ENCODE assay signal across 8 cellular contexts in the genomic region with DNA sequence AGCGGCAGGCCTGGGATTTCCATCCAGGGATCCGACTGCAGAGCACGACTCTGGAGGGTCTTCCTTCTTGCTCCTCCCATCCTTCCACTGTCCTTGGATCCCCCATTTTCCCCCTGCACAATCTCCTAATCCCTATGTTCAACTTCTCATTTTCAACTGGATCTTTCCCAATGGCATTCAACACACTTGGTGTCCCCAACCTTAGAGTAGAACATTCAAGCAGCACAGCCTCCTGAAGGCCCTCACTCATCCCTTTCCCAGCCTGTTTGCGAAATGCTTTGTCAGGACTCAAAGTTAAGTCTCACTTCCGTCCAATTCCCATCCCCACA. TPM values are rescaled to one million over a fixed set of nuclear protein-coding genes. Genes with fewer than 3 reads are reported as not detected.
DNase-seq lines count a peak whose midpoint lies in the region; ATAC-seq, FAIRE-seq and TF ChIP-seq lines count a peak whose summit lies in the region.

No MANE protein-coding gene starts in this region.

- peak overlapping the region; percentile 88 for H3K27ac Mint-ChIP-seq in activated CD8-positive, alpha-beta T cell treated with anti-CD3 and anti-CD28 coated beads, Interleukin-2, amount 10 ng/mL, durations not matched to agents 7 days and 5 days

- H3K9me3 ChIP-seq in SK-N-SH, result no peaks in the 10 kb centered on the region
- no peaks in the 10 kb centered on the region for H3K9me3 ChIP-seq in iPS-18c (ENCODE audit: control insufficient read depth, insufficient read depth, low read length)
- no peaks in the 10 kb centered on the region for H3K9me3 ChIP-seq in stomach smooth muscle (ENCODE audit: control insufficient read depth in 2 of 2, low read length in 2 of 2)

- H3K4me2 ChIP-seq in SK-N-SH, result peak overlapping the region; percentile 91

- ATAC-seq in SK-N-SH treated with all-trans-retinoic acid at 6 μM for 48 hours (no peak), HG03196 (IDR thresholded peaks at IDR 0.05; ENCODE audit: unreplicated experiment) (no peak)
- no peak for ATAC-seq in activated CD8-positive, alpha-beta T cell treated with anti-CD3 and anti-CD28 coated beads, Interleukin-2, amount 10 ng/mL, durations not matched to agents 7 days and 5 days

- H3K9me2 ChIP-seq in SK-N-SH, result no peaks in the 10 kb centered on the region

- H2AFZ ChIP-seq in SK-N-SH (ENCODE audit: low read depth), result no peak overlapping the region

- H3K79me2 ChIP-seq in SK-N-SH (ENCODE audit: insufficient read depth), result peaks cover 45% of the 10 kb centered on the region

- no peaks in the 10 kb centered on the region for H3K9me3 Mint-ChIP-seq in activated CD8-positive, alpha-beta T cell treated with anti-CD3 and anti-CD28 coated beads, Interleukin-2, amount 10 ng/mL, durations not matched to agents 7 days and 5 days (ENCODE audit: insufficient read depth)

- H3K9ac ChIP-seq in SK-N-SH (peak overlapping the region; percentile 74), stomach smooth muscle (ENCODE audit: low read length in 2 of 2) (peak overlapping the region; percentile 95 to 96)

- TF ChIP-seq EP300 in SK-N-SH (IDR thresholded peaks at IDR 0.05; ENCODE audit: borderline replicate concordance in 1 of 2, low read depth in 1 of 2, low read length in 1 of 2), result no peak

- peak overlapping the region; percentile 78 to 88 for H3K4me3 ChIP-seq in SK-N-SH (ENCODE audit: low read depth in 2 of 2, low read length in 1 of 2)
- peak overlapping the region; percentile 91 for H3K4me3 ChIP-seq in iPS-18c (ENCODE audit: insufficient read depth, low read depth, low read length)
- H3K4me3 ChIP-seq in stomach smooth muscle (ENCODE audit: low read length in 2 of 2), result peak overlapping the region; percentile 96

- peaks cover 55% of the 10 kb centered on the region for H3K36me3 Mint-ChIP-seq in activated CD8-positive, alpha-beta T cell treated with anti-CD3 and anti-CD28 coated beads, Interleukin-2, amount 10 ng/mL, durations not matched to agents 7 days and 5 days (ENCODE audit: low read depth)

- whole genome bisulfite sequencing in SK-N-SH (ENCODE audit: low lambda C conversion rate), result 37% methylated on average over 5 of the region's 5 CpGs

- FAIRE-seq in RCC 7860 (lab: Jason Lieb, UNC), result no peak

- H3K27ac ChIP-seq in SK-N-SH (ENCODE audit: low read depth in 2 of 2, low read length in 1 of 2) (peak overlapping the region; percentile 79 to 89; a peak in 3 of 4 replicates), stomach smooth muscle (ENCODE audit: low read length) (peak overlapping the region; percentile 64)

- CTCF ChIA-PET in SK-N-SH (lab: Yijun Ruan, JAX), result interaction anchor here (0.6 to 5.0 kb wide), 55 partner anchors 9 to 627 kb away, joined by 3 to 53 read pairs (median 5); a partner anchor contains a TSS
- CTCF ChIA-PET in activated CD8-positive, alpha-beta T cell treated with anti-CD3 and anti-CD28 coated beads, Interleukin-2, amount 10 ng/mL, durations not matched to agents 7 days and 5 days (lab: Charles Lee), result interaction anchor here (0.9 to 3.1 kb wide), 28 partner anchors 9 to 495 kb away, joined by 3 to 25 read pairs (median 6); a partner anchor contains a TSS

- H3K4me1 Mint-ChIP-seq in activated CD8-positive, alpha-beta T cell treated with anti-CD3 and anti-CD28 coated beads, Interleukin-2, amount 10 ng/mL, durations not matched to agents 7 days and 5 days (ENCODE audit: low read depth), result peaks cover 46% of the 10 kb centered on the region

- H3K4me1 ChIP-seq in SK-N-SH (ENCODE audit: control insufficient read depth in 1 of 2, insufficient read depth in 2 of 2, low read depth in 1 of 2, low read length in 1 of 2) (peaks cover 15% of the 10 kb centered on the region in 2 experiments), stomach smooth muscle (ENCODE audit: control insufficient read depth, insufficient read depth, low read length) (peaks cover 20% of the 10 kb centered on the region)

- H3K27me3 ChIP-seq in SK-N-SH (ENCODE audit: insufficient read depth) (no peaks in the 10 kb centered on the region), stomach smooth muscle (ENCODE audit: control insufficient read depth in 1 of 2, insufficient read depth in 2 of 2, low read length in 2 of 2) (no peaks in the 10 kb centered on the region)

- peaks cover 35% of the 10 kb centered on the region for H3F3A ChIP-seq in SK-N-SH (replicated peaks; ENCODE audit: insufficient read depth)

- POLR2A ChIA-PET in SK-N-SH (lab: Yijun Ruan, JAX), result interaction anchor here (1.3 kb wide), 1 partner anchor 177 kb away, joined by 3 read pairs; no protein-coding TSS in a partner anchor
- POLR2A ChIA-PET in activated CD8-positive, alpha-beta T cell treated with anti-CD3 and anti-CD28 coated beads, Interleukin-2, amount 10 ng/mL, durations not matched to agents 7 days and 5 days (lab: Charles Lee), result interaction anchor here (1.7 kb wide), 1 partner anchor 32 kb away, joined by 13 read pairs; a partner anchor contains a TSS

- no peak for TF ChIP-seq CTCF in SK-N-SH (IDR thresholded peaks at IDR 0.05)

- H3K27me3 Mint-ChIP-seq in activated CD8-positive, alpha-beta T cell treated with anti-CD3 and anti-CD28 coated beads, Interleukin-2, amount 10 ng/mL, durations not matched to agents 7 days and 5 days (ENCODE audit: low read depth), result no peaks in the 10 kb centered on the region

- peak overlapping the region; percentile 85 for H3K4me3 Mint-ChIP-seq in activated CD8-positive, alpha-beta T cell treated with anti-CD3 and anti-CD28 coated beads, Interleukin-2, amount 10 ng/mL, durations not matched to agents 7 days and 5 days

- peaks cover 17 to 29% of the 10 kb centered on the region in 2 experiments for H3K36me3 ChIP-seq in SK-N-SH (replicated peaks in 1 of 2; ENCODE audit: control insufficient read depth in 1 of 2, insufficient read depth in 2 of 2, low read length in 1 of 2)
- H3K36me3 ChIP-seq in stomach smooth muscle (ENCODE audit: control insufficient read depth in 2 of 2, insufficient read depth in 2 of 2, low read length in 2 of 2), result peaks cover 21 to 31% of the 10 kb centered on the region in 2 donors

- no peak for DNase-seq in SK-N-SH
- DNase-seq in activated CD8-positive, alpha-beta T cell treated with anti-CD3 and anti-CD28 coated beads, Interleukin-2, amount 10 ng/mL, durations not matched to agents 7 days and 5 days, result no peak
- DNase-seq in RCC 7860 (ENCODE audit: low spot score), result no peak
- no peak for DNase-seq in activated CD4-positive, alpha-beta T cell treated with anti-CD3 and anti-CD28 coated beads, Interleukin-2, amount 50 U/mL, for 48 hours

- no peaks in the 10 kb centered on the region for H4K20me1 ChIP-seq in SK-N-SH (ENCODE audit: insufficient read depth)

- TF ChIP-seq RAD21 in SK-N-SH (IDR thresholded peaks at IDR 0.05; ENCODE audit: low read length), result no peak

TF ChIP-seq in SK-N-SH, 30 proteins besides CTCF, POLR2A, EP300 and RAD21 (continues in another document):
- no peak for TF ChIP-seq YY1 (IDR thresholded peaks at IDR 0.05; ENCODE audit: low read depth)
- no peak for TF ChIP-seq SMC3 (IDR thresholded peaks at IDR 0.05; ENCODE audit: low read depth, low read length)
- TF ChIP-seq TCF12 (IDR thresholded peaks at IDR 0.05), result no peak
- TF ChIP-seq ELF1 (IDR thresholded peaks at IDR 0.05), result no peak
- no peak for TF ChIP-seq TAF1 (IDR thresholded peaks at IDR 0.05; ENCODE audit: borderline replicate concordance, low read depth, low read length)
- TF ChIP-seq, protein P1, sequence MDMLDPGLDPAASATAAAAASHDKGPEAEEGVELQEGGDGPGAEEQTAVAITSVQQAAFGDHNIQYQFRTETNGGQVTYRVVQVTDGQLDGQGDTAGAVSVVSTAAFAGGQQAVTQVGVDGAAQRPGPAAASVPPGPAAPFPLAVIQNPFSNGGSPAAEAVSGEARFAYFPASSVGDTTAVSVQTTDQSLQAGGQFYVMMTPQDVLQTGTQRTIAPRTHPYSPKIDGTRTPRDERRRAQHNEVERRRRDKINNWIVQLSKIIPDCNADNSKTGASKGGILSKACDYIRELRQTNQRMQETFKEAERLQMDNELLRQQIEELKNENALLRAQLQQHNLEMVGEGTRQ (IDR thresholded peaks at IDR 0.05; ENCODE audit: borderline replicate concordance, low read depth, low read length), result no peak
- no peak for TF ChIP-seq TEAD4 (IDR thresholded peaks at IDR 0.05; ENCODE audit: borderline replicate concordance, insufficient read depth)
- no peak for TF ChIP-seq EZH2phosphoT487 (IDR thresholded peaks at IDR 0.05; ENCODE audit: borderline replicate concordance, low read depth)
- TF ChIP-seq FOXM1 (IDR thresholded peaks at IDR 0.05; ENCODE audit: low read depth), result no peak

TF ChIP-seq in SK-N-SH treated with all-trans-retinoic acid at 6 μM for 48 hours, 23 proteins besides CTCF, POLR2A, EP300 and RAD21:
- TF ChIP-seq OSR1 (CRISPR knock-in tag; IDR thresholded peaks at IDR 0.05), result no peak
- TF ChIP-seq, protein P2, sequence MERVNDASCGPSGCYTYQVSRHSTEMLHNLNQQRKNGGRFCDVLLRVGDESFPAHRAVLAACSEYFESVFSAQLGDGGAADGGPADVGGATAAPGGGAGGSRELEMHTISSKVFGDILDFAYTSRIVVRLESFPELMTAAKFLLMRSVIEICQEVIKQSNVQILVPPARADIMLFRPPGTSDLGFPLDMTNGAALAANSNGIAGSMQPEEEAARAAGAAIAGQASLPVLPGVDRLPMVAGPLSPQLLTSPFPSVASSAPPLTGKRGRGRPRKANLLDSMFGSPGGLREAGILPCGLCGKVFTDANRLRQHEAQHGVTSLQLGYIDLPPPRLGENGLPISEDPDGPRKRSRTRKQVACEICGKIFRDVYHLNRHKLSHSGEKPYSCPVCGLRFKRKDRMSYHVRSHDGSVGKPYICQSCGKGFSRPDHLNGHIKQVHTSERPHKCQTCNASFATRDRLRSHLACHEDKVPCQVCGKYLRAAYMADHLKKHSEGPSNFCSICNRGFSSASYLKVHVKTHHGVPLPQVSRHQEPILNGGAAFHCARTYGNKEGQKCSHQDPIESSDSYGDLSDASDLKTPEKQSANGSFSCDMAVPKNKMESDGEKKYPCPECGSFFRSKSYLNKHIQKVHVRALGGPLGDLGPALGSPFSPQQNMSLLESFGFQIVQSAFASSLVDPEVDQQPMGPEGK (CRISPR knock-in tag; IDR thresholded peaks at IDR 0.05; ENCODE audit: borderline replicate concordance), result no peak

RNA-seq across cellular contexts. Expression of a gene that starts 32.3 kb away (rescaled TPM):
- polyA plus RNA-seq in SK-N-SH (2012; rRNA removed), result 162 and 183 TPM in 2 replicates
- polyA plus RNA-seq in SK-N-SH (2012; cell fraction: cytosol; rRNA removed), result 140 and 172 TPM in 2 replicates
- 92.3 and 140 TPM in 2 replicates for polyA plus RNA-seq in SK-N-SH (2012; cell fraction: nucleus; rRNA removed)
- 100 to 1,000 TPM; 157 to 162 TPM for total RNA-seq in activated CD8-positive, alpha-beta T cell treated with anti-CD3 and anti-CD28 coated beads, Interleukin-2, amount 10 ng/mL, durations not matched to agents 7 days and 5 days
